In genomic region chr19:11887247-11887617, GRCh38 we compare ENCODE assay signal across 8 cellular contexts. TPM values are rescaled to one million over a fixed set of nuclear protein-coding genes. Genes with fewer than 3 reads are reported as not detected.
DNase-seq lines count a peak whose midpoint lies in the region; ATAC-seq and TF ChIP-seq lines count a peak whose summit lies in the region.

No MANE protein-coding gene starts in this region.

- H3K36me3 ChIP-seq in breast epithelium = no peaks in the 10 kb centered on the region
- H3K36me3 ChIP-seq in brain microvascular endothelial cell (replicated peaks) = no peaks in the 10 kb centered on the region
- H3K36me3 ChIP-seq in uterus = no peaks in the 10 kb centered on the region

- in situ Hi-C loops in brain microvascular endothelial cell (cut with HindIII; ENCODE audit: low pct_ligation_motif_present, low sequenced_read_pairs) = no loop called here

- H3K9me3 Mint-ChIP-seq in MCF 10A (ENCODE audit: unreplicated experiment) = peaks cover 8% of the 10 kb centered on the region
- peaks cover 3% of the 10 kb centered on the region for H3K9me3 Mint-ChIP-seq in memory B cell

- H3K4me3 ChIP-seq in breast epithelium (peak overlapping the region; percentile 73 to 81 (median 80)), brain microvascular endothelial cell (ENCODE audit: low read depth, low read length) (peak overlapping the region; percentile 83), uterus (peak overlapping the region; percentile 62 to 82)

- no peaks in the 10 kb centered on the region for H3K9me3 ChIP-seq in breast epithelium
- H3K9me3 ChIP-seq in uterus = no peaks in the 10 kb centered on the region

- TF ChIP-seq POLR2A in breast epithelium (IDR thresholded peaks at IDR 0.05) = no peak
- no peak for TF ChIP-seq POLR2A in uterus (IDR thresholded peaks at IDR 0.05)

- H3K27me3 Mint-ChIP-seq in MCF 10A (ENCODE audit: insufficient read depth, unreplicated experiment) (no peaks in the 10 kb centered on the region), memory B cell (no peaks in the 10 kb centered on the region)

- POLR2A ChIA-PET in MCF 10A (lab: Yijun Ruan, JAX) = no interaction called here

- BruUV-seq in MCF 10A (replicated peaks; lab: Mats Ljungman, UMichigan) = no TSS peak

- H3K4me3 Mint-ChIP-seq in MCF 10A (ENCODE audit: unreplicated experiment) = no peak overlapping the region
- H3K4me3 Mint-ChIP-seq in memory B cell = peak overlapping the region; percentile 94

- no peaks in the 10 kb centered on the region for H3K36me3 Mint-ChIP-seq in MCF 10A (ENCODE audit: insufficient read depth, unreplicated experiment)
- no peaks in the 10 kb centered on the region for H3K36me3 Mint-ChIP-seq in memory B cell

- DNase-seq in breast epithelium (ENCODE audit: low spot score in 2 of 2) (no peak), MCF 10A (ENCODE audit: unreplicated experiment) (no peak), brain microvascular endothelial cell (no peak), memory B cell (ENCODE audit: low spot score in 2 of 2) (no peak), uterus (no peak)

- intact Hi-C loops in breast epithelium (cut with DNase I; ENCODE audit: low total_unique reads) = no loop called here
- intact Hi-C loops in MCF 10A (cut with micrococcal nuclease) = no loop called here
- intact Hi-C loops in uterus (cut with DNase I; ENCODE audit: low total_unique reads) = no loop called here

- no peak for ATAC-seq in memory B cell (ENCODE audit: low read depth)
- ATAC-seq in GM18873 (IDR thresholded peaks at IDR 0.05; ENCODE audit: low FRiP score, unreplicated experiment) = no peak
- no peak for ATAC-seq in HG02885 (IDR thresholded peaks at IDR 0.05; ENCODE audit: poor library complexity, unreplicated experiment)
- no peak for ATAC-seq in HG03460 (IDR thresholded peaks at IDR 0.05; ENCODE audit: unreplicated experiment)

- CTCF ChIA-PET in MCF 10A (lab: Yijun Ruan, JAX) = interaction anchor here (0.6 kb wide), 2 partner anchors 190 to 951 kb away, joined by 3 read pairs; no protein-coding TSS in a partner anchor

- TF ChIP-seq CTCF in breast epithelium (IDR thresholded peaks at IDR 0.05) = no peak
- TF ChIP-seq CTCF in MCF 10A (IDR thresholded peaks at IDR 0.05; ENCODE audit: unreplicated experiment) = no peak
- TF ChIP-seq CTCF in brain microvascular endothelial cell (IDR thresholded peaks at IDR 0.05; ENCODE audit: low read depth, low read length, missing control alignments) = no peak
- no peak for TF ChIP-seq CTCF in uterus (IDR thresholded peaks at IDR 0.05)

- H3K27me3 ChIP-seq in breast epithelium (no peaks in the 10 kb centered on the region), brain microvascular endothelial cell (replicated peaks) (no peaks in the 10 kb centered on the region), uterus (no peaks in the 10 kb centered on the region)

- H3K27ac Mint-ChIP-seq in MCF 10A (ENCODE audit: low read depth, unreplicated experiment) (no peak overlapping the region), memory B cell (peak overlapping the region; percentile 66)

- H3K27ac ChIP-seq in breast epithelium (peak overlapping the region; percentile 93 to 95), brain microvascular endothelial cell (no peak overlapping the region), uterus (peak overlapping the region; percentile 67 to 80)

- H3K4me1 Mint-ChIP-seq in MCF 10A (ENCODE audit: insufficient read depth, unreplicated experiment) (no peaks in the 10 kb centered on the region), memory B cell (peaks cover 11% of the 10 kb centered on the region)

- H3K4me1 ChIP-seq in breast epithelium (no peaks in the 10 kb centered on the region), uterus (no peaks in the 10 kb centered on the region)

RNA-seq across cellular contexts. Expression of gene ZNF69, which starts 0.3 kb away (rescaled TPM):
- total RNA-seq in breast epithelium (10 to 100 TPM; 16.3 to 26.1 (median 20.0) TPM), MCF 10A (2022) (not detected in 2 replicates), uterus (10 to 100 TPM in 2 of 4 donors, 1 to 10 TPM in 2; 1.2 to 16.1 (median 10.7) TPM)

RNA-seq across cellular contexts. Expression of gene ZNF700, which starts 37.7 kb away (rescaled TPM):
- 10 to 100 TPM; 13.8 to 32.9 (median 22.3) TPM for total RNA-seq in breast epithelium
- 5.6 and 5.9 TPM in 2 replicates for total RNA-seq in MCF 10A (2022)
- 10 to 100 TPM in 3 of 4 donors, 1 to 10 TPM in 1; 9.7 to 21.2 (median 17.7) TPM for total RNA-seq in uterus

RNA-seq across cellular contexts. Expression of gene ZNF439, which starts 38.7 kb away (rescaled TPM):
- 10 to 100 TPM in 2 of 3 donors, 1 to 10 TPM in 1; 5.1 to 20.8 (median 13.8) TPM for total RNA-seq in breast epithelium
- not detected in 2 replicates for total RNA-seq in MCF 10A (2022)
- total RNA-seq in uterus = 10 to 100 TPM in 2 of 4 donors, 1 to 10 TPM in 2; 5.4 to 19.8 (median 11.0) TPM
